In genomic region chr2:48946444-48947048, GRCh38 we compare ENCODE assay signal across 1 cellular context.
TF ChIP-seq lines count a peak whose summit lies in the region.

No MANE protein-coding gene starts in this region.

TF ChIP-seq in GM12878, 131 proteins besides CTCF, POLR2A, EP300 and RAD21 (continued from another document):
- TF ChIP-seq SMC3 (IDR thresholded peaks at IDR 0.05; ENCODE audit: borderline replicate concordance, low read length) = peak; percentile 96
- TF ChIP-seq RUNX3 (IDR thresholded peaks at IDR 0.05; ENCODE audit: low read length) = 0 out of 2 replicates have a peak, but pooled peaks have one; percentile 22
- no peak for TF ChIP-seq ZSCAN29 (IDR thresholded peaks at IDR 0.05)
- TF ChIP-seq BCL11A (IDR thresholded peaks at IDR 0.05; ENCODE audit: low read depth, low read length) = no peak
- no peak for TF ChIP-seq SMAD5 (IDR thresholded peaks at IDR 0.05; ENCODE audit: low read depth)
- no peak for TF ChIP-seq TCF7 (IDR thresholded peaks at IDR 0.05; ENCODE audit: borderline replicate concordance)
- no peak for TF ChIP-seq EED (IDR thresholded peaks at IDR 0.05; ENCODE audit: low read depth)
- no peak for TF ChIP-seq HDGF (IDR thresholded peaks at IDR 0.05)
- TF ChIP-seq KLF5 (IDR thresholded peaks at IDR 0.05; ENCODE audit: partially characterized antibody) = no peak
- no peak for TF ChIP-seq TBL1XR1 (IDR thresholded peaks at IDR 0.05; ENCODE audit: low read depth, low read length)
- TF ChIP-seq ELK1 (IDR thresholded peaks at IDR 0.05; ENCODE audit: low read depth, low read length) = no peak
